Comparison of ENCODE assay signal across 17 cellular contexts in the genomic region with DNA sequence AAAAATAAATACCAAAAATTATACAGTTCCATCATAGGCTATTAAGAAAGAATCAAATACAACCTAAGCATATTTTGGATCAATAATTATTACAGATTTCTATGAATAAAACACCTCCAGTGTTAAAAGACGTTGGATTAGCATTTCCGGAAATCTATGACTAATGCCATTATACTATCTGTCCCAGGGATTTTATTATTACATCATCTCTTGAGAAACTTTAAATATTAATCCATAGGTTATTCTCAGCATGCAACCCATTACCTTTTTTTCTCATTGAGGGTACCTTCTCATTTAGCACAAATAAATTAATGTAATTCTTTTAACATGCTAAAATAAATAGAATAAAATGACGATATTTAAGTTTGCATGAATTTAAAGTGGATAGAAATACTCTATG. TPM values are rescaled to one million over a fixed set of nuclear protein-coding genes. Genes with fewer than 3 reads are reported as not detected.
DNase-seq lines count a peak whose midpoint lies in the region; ATAC-seq and TF ChIP-seq lines count a peak whose summit lies in the region.
"Had no signal": no experiment of that assay in that cellular context is flagged by ENCODE, and none has a peak within 500 bp of the region (broad histone marks: within the 10 kb centered on the region; RNA-seq: fewer than 3 reads in every experiment).

No MANE protein-coding gene starts in this region.

- no peak overlapping the region for H3K27ac ChIP-seq in IMR-90 (ENCODE audit: insufficient read depth, low read length)
- no peak overlapping the region for H3K27ac ChIP-seq in neural progenitor cell
- peak overlapping the region in 1 of 10 donors; percentile 64 for H3K27ac ChIP-seq in heart right ventricle
- H3K27ac ChIP-seq: ascending aorta, colonic mucosa, gastroesophageal sphincter, PC-9, WERI-Rb-1 had no signal

- H2AK5ac ChIP-seq in IMR-90 (ENCODE audit: low read depth, low read length): no peak overlapping the region

- no peak overlapping the region for H3K9ac ChIP-seq in IMR-90 (ENCODE audit: low read depth, low read length)
- H3K9ac ChIP-seq in neural progenitor cell: no peak overlapping the region

- no peak overlapping the region for H3K27ac Mint-ChIP-seq in activated T-cell treated with anti-CD3 and anti-CD28 coated beads, Interleukin-2, amount 50 U/mL, for 24 hours
- no peak overlapping the region for H3K27ac Mint-ChIP-seq in activated T-helper 1 cell treated with anti-CD3 and anti-CD28 coated beads, Interleukin-12 subunit alpha, Interleukin-12 subunit beta, Interleukin-2, Interleukin-4 antibody, amounts not matched to agents 30 ng/mL and 10 ng/mL and 1 ng/mL, durations not matched to agents 14 hours and 24 hours and 36 hours
- no peak overlapping the region for H3K27ac Mint-ChIP-seq in neural progenitor cell

- in situ Hi-C loops in IMR-90 (cut with MboI; ENCODE audit: low sequenced_read_pairs): no loop called here

- no peak for ATAC-seq in IMR-90 (ENCODE audit: low read depth)
- ATAC-seq in heart right ventricle: no peak
- no peak for ATAC-seq in GM18870 (IDR thresholded peaks at IDR 0.05; ENCODE audit: unreplicated experiment)
- no peak for ATAC-seq in HG03520 (IDR thresholded peaks at IDR 0.05; ENCODE audit: unreplicated experiment)
- ATAC-seq: gastroesophageal sphincter had no signal

- TF ChIP-seq RAD21 in IMR-90 (IDR thresholded peaks at IDR 0.05; ENCODE audit: low read length): no peak

- no peak overlapping the region for H3K23ac ChIP-seq in IMR-90 (ENCODE audit: low read depth, low read length)

- H3K56ac ChIP-seq in IMR-90 (ENCODE audit: extremely low read depth, insufficient read depth, low read length): no peak overlapping the region

- H3K4me2 ChIP-seq in IMR-90 (ENCODE audit: low read depth, low read length) (no peak overlapping the region), neural progenitor cell (peak overlapping the region; percentile 57)
- H3K4me2 ChIP-seq: PC-9 had no signal

- no peak overlapping the region for H4K8ac ChIP-seq in IMR-90 (ENCODE audit: low read depth in 2 of 2, low read length in 2 of 2)

- intact Hi-C loops in IMR-90 (cut with micrococcal nuclease): no loop called here
- intact Hi-C loops in activated T-helper 1 cell treated with anti-CD3 and anti-CD28 coated beads, Interleukin-12 subunit alpha, Interleukin-12 subunit beta, Interleukin-2, Interleukin-4 antibody, amounts not matched to agents 30 ng/mL and 10 ng/mL and 1 ng/mL, durations not matched to agents 14 hours and 24 hours and 36 hours (cut with micrococcal nuclease): loop anchor here (2.0 to 5.0 kb wide), 4 partner anchors 35 to 210 kb away; a partner anchor contains a TSS
- intact Hi-C loops in heart right ventricle (cut with DNase I): no loop called here

- H3K9me3 ChIP-seq in IMR-90 (ENCODE audit: control insufficient read depth, insufficient read depth, low read length) (no peaks in the 10 kb centered on the region), neural progenitor cell (ENCODE audit: low read depth) (no peaks in the 10 kb centered on the region), heart right ventricle (no peaks in the 10 kb centered on the region)
- H3K9me3 ChIP-seq: ascending aorta, colonic mucosa, gastroesophageal sphincter had no signal

- H2AFZ ChIP-seq in IMR-90 (replicated peaks; ENCODE audit: low read length, poor library complexity): no peak overlapping the region
- H2AFZ ChIP-seq in neural progenitor cell (replicated peaks): no peak overlapping the region
- H2AFZ ChIP-seq: PC-9 had no signal

- no peaks in the 10 kb centered on the region for H3K9me1 ChIP-seq in IMR-90 (ENCODE audit: insufficient read depth, low read length)

- peaks cover 27% of the 10 kb centered on the region for H3K4me1 Mint-ChIP-seq in activated T-cell treated with anti-CD3 and anti-CD28 coated beads, Interleukin-2, amount 50 U/mL, for 24 hours (ENCODE audit: low read depth)
- H3K4me1 Mint-ChIP-seq in activated T-helper 1 cell treated with anti-CD3 and anti-CD28 coated beads, Interleukin-12 subunit alpha, Interleukin-12 subunit beta, Interleukin-2, Interleukin-4 antibody, amounts not matched to agents 30 ng/mL and 10 ng/mL and 1 ng/mL, durations not matched to agents 14 hours and 24 hours and 36 hours (ENCODE audit: low read depth): peaks cover 32% of the 10 kb centered on the region
- H3K4me1 Mint-ChIP-seq in neural progenitor cell: peaks cover 13% of the 10 kb centered on the region
- H3K4me1 Mint-ChIP-seq: nephron had no signal

- H4K91ac ChIP-seq in IMR-90 (ENCODE audit: insufficient read depth, low read depth, low read length): no peak overlapping the region

- H3K9me3 Mint-ChIP-seq in activated T-cell treated with anti-CD3 and anti-CD28 coated beads, Interleukin-2, amount 50 U/mL, for 24 hours: no peaks in the 10 kb centered on the region
- no peaks in the 10 kb centered on the region for H3K9me3 Mint-ChIP-seq in activated T-helper 1 cell treated with anti-CD3 and anti-CD28 coated beads, Interleukin-12 subunit alpha, Interleukin-12 subunit beta, Interleukin-2, Interleukin-4 antibody, amounts not matched to agents 30 ng/mL and 10 ng/mL and 1 ng/mL, durations not matched to agents 14 hours and 24 hours and 36 hours
- no peaks in the 10 kb centered on the region for H3K9me3 Mint-ChIP-seq in neural progenitor cell
- H3K9me3 Mint-ChIP-seq: nephron had no signal

- H3K79me2 ChIP-seq in neural progenitor cell (ENCODE audit: low read depth): no peaks in the 10 kb centered on the region

- POLR2A ChIA-PET in IMR-90 (lab: Charles Lee; ENCODE audit: unreplicated experiment): no interaction called here

- peak overlapping the region; percentile 73 for H3K4me3 Mint-ChIP-seq in activated T-cell treated with anti-CD3 and anti-CD28 coated beads, Interleukin-2, amount 50 U/mL, for 24 hours
- H3K4me3 Mint-ChIP-seq in activated T-helper 1 cell treated with anti-CD3 and anti-CD28 coated beads, Interleukin-12 subunit alpha, Interleukin-12 subunit beta, Interleukin-2, Interleukin-4 antibody, amounts not matched to agents 30 ng/mL and 10 ng/mL and 1 ng/mL, durations not matched to agents 14 hours and 24 hours and 36 hours: peak overlapping the region; percentile 60
- no peak overlapping the region for H3K4me3 Mint-ChIP-seq in neural progenitor cell
- H3K4me3 Mint-ChIP-seq: nephron had no signal

- H3K27me3 ChIP-seq in IMR-90 (ENCODE audit: control insufficient read depth, insufficient read depth, low read length): no peaks in the 10 kb centered on the region
- H3K27me3 ChIP-seq in neural progenitor cell: no peaks in the 10 kb centered on the region
- H3K27me3 ChIP-seq in heart right ventricle: peaks cover 0 to 55% (median 0%) of the 10 kb centered on the region in 7 donors
- H3K27me3 ChIP-seq: ascending aorta, colonic mucosa, gastroesophageal sphincter had no signal

- TF ChIP-seq CTCF in IMR-90 (conservative IDR thresholded peaks at IDR 0.05; ENCODE audit: low read depth, low read length): no peak
- no peak for TF ChIP-seq CTCF in neural progenitor cell (IDR thresholded peaks at IDR 0.05)
- TF ChIP-seq CTCF in heart right ventricle (IDR thresholded peaks at IDR 0.05): no peak

- CTCF ChIA-PET in IMR-90 (lab: Yijun Ruan, JAX): no interaction called here

- no peak overlapping the region for H2BK120ac ChIP-seq in IMR-90 (ENCODE audit: low read depth, low read length)

- no peaks in the 10 kb centered on the region for H3K36me3 ChIP-seq in IMR-90 (ENCODE audit: control insufficient read depth, insufficient read depth, low read length)
- H3K36me3 ChIP-seq in neural progenitor cell: no peaks in the 10 kb centered on the region
- H3K36me3 ChIP-seq in heart right ventricle: no peaks in the 10 kb centered on the region
- H3K36me3 ChIP-seq: ascending aorta, colonic mucosa, gastroesophageal sphincter, WERI-Rb-1 had no signal

- no TSS peak for BruUV-seq in IMR-90 (replicated peaks; lab: Mats Ljungman, UMichigan)

- no peaks in the 10 kb centered on the region for H3K79me1 ChIP-seq in IMR-90 (ENCODE audit: low read depth in 1 of 2, low read length in 2 of 2)

- H3K4me1 ChIP-seq in IMR-90 (ENCODE audit: control insufficient read depth, insufficient read depth, low read length) (no peaks in the 10 kb centered on the region), neural progenitor cell (peaks cover 18% of the 10 kb centered on the region), heart right ventricle (peaks cover 0 to 8% (median 0%) of the 10 kb centered on the region in 9 donors)
- H3K4me1 ChIP-seq: ascending aorta, colonic mucosa, gastroesophageal sphincter had no signal

- no peaks in the 10 kb centered on the region for H4K20me1 ChIP-seq in IMR-90 (ENCODE audit: insufficient read depth, low read length)
- H4K20me1 ChIP-seq in neural progenitor cell (ENCODE audit: low read depth): no peaks in the 10 kb centered on the region

- dilution Hi-C loops in IMR-90 (cut with HindIII; ENCODE audit: low sequenced_read_pairs, unreplicated experiment): no loop called here

- no peaks in the 10 kb centered on the region for H3K36me3 Mint-ChIP-seq in activated T-cell treated with anti-CD3 and anti-CD28 coated beads, Interleukin-2, amount 50 U/mL, for 24 hours (ENCODE audit: low read depth)
- no peaks in the 10 kb centered on the region for H3K36me3 Mint-ChIP-seq in activated T-helper 1 cell treated with anti-CD3 and anti-CD28 coated beads, Interleukin-12 subunit alpha, Interleukin-12 subunit beta, Interleukin-2, Interleukin-4 antibody, amounts not matched to agents 30 ng/mL and 10 ng/mL and 1 ng/mL, durations not matched to agents 14 hours and 24 hours and 36 hours (ENCODE audit: low read depth)
- no peaks in the 10 kb centered on the region for H3K36me3 Mint-ChIP-seq in neural progenitor cell

- no peak overlapping the region for H3K14ac ChIP-seq in IMR-90 (replicated peaks; ENCODE audit: low read depth, low read length)

- no peak overlapping the region for H3K4ac ChIP-seq in IMR-90 (ENCODE audit: low read depth, low read length)

- no peak overlapping the region for H3K18ac ChIP-seq in IMR-90 (ENCODE audit: low read depth, low read length)

- no peak for TF ChIP-seq POLR2A in IMR-90 (IDR thresholded peaks at IDR 0.05; ENCODE audit: low read depth, low read length)

- H3K4me3 ChIP-seq in IMR-90 (ENCODE audit: insufficient read depth, low read depth, low read length) (no peak overlapping the region), neural progenitor cell (no peak overlapping the region), heart right ventricle (peak overlapping the region in 1 of 10 donors; percentile 25)
- H3K4me3 ChIP-seq: colonic mucosa, gastroesophageal sphincter, lung, PC-9 had no signal

- H3F3A ChIP-seq in neural progenitor cell (ENCODE audit: low read depth): peaks cover 7% of the 10 kb centered on the region

- H3K27me3 Mint-ChIP-seq in activated T-cell treated with anti-CD3 and anti-CD28 coated beads, Interleukin-2, amount 50 U/mL, for 24 hours: peaks cover 24% of the 10 kb centered on the region
- no peaks in the 10 kb centered on the region for H3K27me3 Mint-ChIP-seq in activated T-helper 1 cell treated with anti-CD3 and anti-CD28 coated beads, Interleukin-12 subunit alpha, Interleukin-12 subunit beta, Interleukin-2, Interleukin-4 antibody, amounts not matched to agents 30 ng/mL and 10 ng/mL and 1 ng/mL, durations not matched to agents 14 hours and 24 hours and 36 hours (ENCODE audit: insufficient read depth)
- peaks cover 5% of the 10 kb centered on the region for H3K27me3 Mint-ChIP-seq in neural progenitor cell (ENCODE audit: insufficient read depth, low read depth)

- H4K5ac ChIP-seq in IMR-90 (ENCODE audit: low read depth, low read length): no peak overlapping the region

- H2AK9ac ChIP-seq in IMR-90 (replicated peaks; ENCODE audit: low read depth, low read length, poor library complexity): no peak overlapping the region

- H2BK15ac ChIP-seq in IMR-90 (ENCODE audit: low read depth, low read length): no peak overlapping the region

- H2BK20ac ChIP-seq in IMR-90 (ENCODE audit: low read depth, low read length): no peak overlapping the region

- DNase-seq in activated T-cell treated with anti-CD3 and anti-CD28 coated beads, Interleukin-2, amount 50 U/mL, for 24 hours: no peak
- no peak for DNase-seq in activated T-cell treated with anti-CD3 and anti-CD28 coated beads, Interleukin-2, amount 50 U/mL, for 1 hour
- DNase-seq in IMR-90 (no peak), neural progenitor cell (ENCODE audit: low spot score) (no peak), heart right ventricle (no peak)
- no peak for DNase-seq in activated T-helper 1 cell treated with anti-CD3 and anti-CD28 coated beads, Interleukin-12 subunit alpha, Interleukin-12 subunit beta, Interleukin-2, Interleukin-4 antibody, amounts not matched to agents 30 ng/mL and 10 ng/mL and 1 ng/mL, durations not matched to agents 14 hours and 24 hours and 36 hours (ENCODE audit: low spot score)
- DNase-seq: colonic mucosa, NCI-H187 treated with DMSO at 0.1 percent for 48 hours, NCI-H510A, PC-9, WERI-Rb-1 had no signal

- no peak overlapping the region for H2BK5ac ChIP-seq in IMR-90 (ENCODE audit: low read depth, low read length, poor library complexity, severe bottlenecking)

- no CpG with 5 or more reads among the region's 3 CpGs for WGBS in IMR-90 (ENCODE audit: extremely low coverage in 2 of 2, insufficient read length in 1 of 2), 2 experiments
- WGBS in heart right ventricle, 2 donors: 67 to 79% methylated on average over 3 of the region's 3 CpGs

RNA-seq across cellular contexts. Expression of a gene that starts 44.6 kb away (rescaled TPM):
- total RNA-seq in IMR-90 (2012; rRNA removed) (not detected in 2 replicates), neural progenitor cell (ENCODE audit: low replicate concordance) (not detected in 2 replicates), heart right ventricle (1 to 10 TPM in 1 of 10 donors, under 1 TPM in 7, not detected in 2; 0.13 to 1.1 (median 0.33) TPM)
- polyA plus RNA-seq in IMR-90 (2012; rRNA removed) (not detected in 2 replicates), heart right ventricle (under 1 TPM; 0.09 to 0.29 TPM)
- polyA plus RNA-seq in IMR-90 (2012; cell fraction: cytosol; rRNA removed): not detected in 2 replicates
- not detected in 2 replicates for polyA plus RNA-seq in IMR-90 (2012; cell fraction: nucleus; rRNA removed; ENCODE audit: low replicate concordance)
- total RNA-seq in activated T-helper 1 cell treated with anti-CD3 and anti-CD28 coated beads, Interleukin-12 subunit alpha, Interleukin-12 subunit beta, Interleukin-2, Interleukin-4 antibody, amounts not matched to agents 30 ng/mL and 10 ng/mL and 1 ng/mL, durations not matched to agents 14 hours and 24 hours and 36 hours: not detected in 2 replicates
- total RNA-seq: ascending aorta, colonic mucosa had no signal

RNA-seq across cellular contexts. Expression of a gene that starts 44.7 kb away (rescaled TPM):
- total RNA-seq in IMR-90 (2012; rRNA removed) (9.0 and 11.4 TPM in 2 replicates), neural progenitor cell (ENCODE audit: low replicate concordance) (44.2 and 81.0 TPM in 2 replicates), heart right ventricle (100 to 1,000 TPM in 7 of 10 donors, 10 to 100 TPM in 3; 73.5 to 132 (median 103) TPM)
- polyA plus RNA-seq in IMR-90 (2012; rRNA removed) (14.2 and 15.2 TPM in 2 replicates), heart right ventricle (10 to 100 TPM; 60.9 to 64.9 TPM)
- polyA plus RNA-seq in IMR-90 (2012; cell fraction: cytosol; rRNA removed): 3.4 and 3.9 TPM in 2 replicates
- polyA plus RNA-seq in IMR-90 (2012; cell fraction: nucleus; rRNA removed; ENCODE audit: low replicate concordance): 1.4 and 4.0 TPM in 2 replicates
- 29.0 and 30.0 TPM in 2 replicates for total RNA-seq in activated T-helper 1 cell treated with anti-CD3 and anti-CD28 coated beads, Interleukin-12 subunit alpha, Interleukin-12 subunit beta, Interleukin-2, Interleukin-4 antibody, amounts not matched to agents 30 ng/mL and 10 ng/mL and 1 ng/mL, durations not matched to agents 14 hours and 24 hours and 36 hours
- total RNA-seq: ascending aorta had no signal
